ENCODE assay signal across 19 cellular contexts in genomic region chr5:16007750-16008415, GRCh38.
DNase-seq lines count a peak whose midpoint lies in the region; ATAC-seq and TF ChIP-seq lines count a peak whose summit lies in the region.
"Had no signal": no experiment of that assay in that cellular context is flagged by ENCODE, and none has a peak within 500 bp of the region (broad histone marks: within the 10 kb centered on the region; RNA-seq: fewer than 3 reads in every experiment).

No MANE protein-coding gene starts in this region.

- no peak for TF ChIP-seq CTCF in ascending aorta (IDR thresholded peaks at IDR 0.05)
- no peak for TF ChIP-seq CTCF in activated CD8-positive, alpha-beta T cell treated with anti-CD3 and anti-CD28 coated beads for 36 hours (IDR thresholded peaks at IDR 0.05)

- H3K36me3 ChIP-seq in ascending aorta, result no peaks in the 10 kb centered on the region

- H3K9me3 Mint-ChIP-seq in activated CD8-positive, alpha-beta T cell treated with anti-CD3 and anti-CD28 coated beads for 36 hours, result peaks cover 22% of the 10 kb centered on the region

- H3K4me3 Mint-ChIP-seq in activated CD8-positive, alpha-beta T cell treated with anti-CD3 and anti-CD28 coated beads for 36 hours, result no peak overlapping the region
- H3K4me3 Mint-ChIP-seq: CD4-positive, alpha-beta memory T cell had no signal

- no peaks in the 10 kb centered on the region for H3K4me1 Mint-ChIP-seq in activated CD8-positive, alpha-beta T cell treated with anti-CD3 and anti-CD28 coated beads for 36 hours (ENCODE audit: low read depth)
- H3K4me1 Mint-ChIP-seq: CD4-positive, alpha-beta memory T cell had no signal

- H3K4me1 ChIP-seq in right cardiac atrium (ENCODE audit: control insufficient read depth, insufficient read depth, low read length) (peaks cover 2% of the 10 kb centered on the region), ascending aorta (no peaks in the 10 kb centered on the region)
- H3K4me1 ChIP-seq: A549 had no signal

- no peak overlapping the region for H3K27ac Mint-ChIP-seq in activated CD8-positive, alpha-beta T cell treated with anti-CD3 and anti-CD28 coated beads for 36 hours
- H3K27ac Mint-ChIP-seq: CD4-positive, alpha-beta memory T cell had no signal

- DNase-seq in Right ventricle myocardium superior (no peak), cardiac septum (ENCODE audit: low spot score) (no peak), left cardiac atrium (no peak), right cardiac atrium (peak in 1 of 3 donors; percentile 26), ascending aorta (ENCODE audit: low spot score in 2 of 2) (no peak)
- no peak for DNase-seq in activated CD8-positive, alpha-beta T cell treated with anti-CD3 and anti-CD28 coated beads for 36 hours
- DNase-seq: 8988T; ACHN; AML-193; C1 segment of cervical spinal cord; Calu3; CD4-positive, alpha-beta memory T cell; COR-L47; DND-41; GM23248; H7; HCEC 1CT had no signal

- H3K27me3 Mint-ChIP-seq in activated CD8-positive, alpha-beta T cell treated with anti-CD3 and anti-CD28 coated beads for 36 hours, result no peaks in the 10 kb centered on the region
- H3K27me3 Mint-ChIP-seq: CD4-positive, alpha-beta memory T cell had no signal

- 67% methylated on average over 2 of the region's 2 CpGs for WGBS in right cardiac atrium

- CTCF ChIA-PET in activated CD8-positive, alpha-beta T cell treated with anti-CD3 and anti-CD28 coated beads for 36 hours (lab: Charles Lee), result no interaction called here

- peak; percentile 96 for ATAC-seq in Right ventricle myocardium superior (ENCODE audit: poor library complexity)
- ATAC-seq in left cardiac atrium, result peak; percentile 94 to 97
- peak; percentile 91 to 94 for ATAC-seq in right cardiac atrium
- ATAC-seq in GM18520 (IDR thresholded peaks at IDR 0.05; ENCODE audit: unreplicated experiment), result no peak
- ATAC-seq in activated CD8-positive, alpha-beta T cell treated with anti-CD3 and anti-CD28 coated beads for 36 hours, result no peak
- ATAC-seq: A549 had no signal

- intact Hi-C loops in Right ventricle myocardium superior (cut with DNase I) (loop anchor here (10.0 kb wide), 1 partner anchor 127 kb away; no protein-coding TSS in a partner anchor), cardiac septum (cut with DNase I) (loop anchor here (5.0 kb wide), 1 partner anchor 144 kb away; no protein-coding TSS in a partner anchor), left cardiac atrium (cut with DNase I) (no loop called here), right cardiac atrium (cut with DNase I) (no loop called here), ascending aorta (cut with DNase I) (no loop called here)
- intact Hi-C loops in activated CD8-positive, alpha-beta T cell treated with anti-CD3 and anti-CD28 coated beads for 36 hours (cut with micrococcal nuclease), result no loop called here

- H3K27ac ChIP-seq in right cardiac atrium (ENCODE audit: low read length), result no peak overlapping the region
- no peak overlapping the region for H3K27ac ChIP-seq in ascending aorta
- H3K27ac ChIP-seq: A549, GM23248 had no signal

- no peaks in the 10 kb centered on the region for H3K36me3 Mint-ChIP-seq in activated CD8-positive, alpha-beta T cell treated with anti-CD3 and anti-CD28 coated beads for 36 hours (ENCODE audit: low read depth)
- H3K36me3 Mint-ChIP-seq: CD4-positive, alpha-beta memory T cell had no signal

- H3K9me3 ChIP-seq in right cardiac atrium (ENCODE audit: control insufficient read depth, low read length) (peaks cover 6% of the 10 kb centered on the region), ascending aorta (peaks cover 0 to 11% of the 10 kb centered on the region in 2 donors)
- H3K9me3 ChIP-seq: A549 had no signal

- H3K27me3 ChIP-seq in right cardiac atrium (ENCODE audit: control insufficient read depth, insufficient read depth) (no peaks in the 10 kb centered on the region), ascending aorta (no peaks in the 10 kb centered on the region)

- POLR2A ChIA-PET in activated CD8-positive, alpha-beta T cell treated with anti-CD3 and anti-CD28 coated beads for 36 hours (lab: Charles Lee), result no interaction called here

- H3K4me3 ChIP-seq in right cardiac atrium (ENCODE audit: low read length), result no peak overlapping the region
- no peak overlapping the region for H3K4me3 ChIP-seq in ascending aorta
- H3K4me3 ChIP-seq: A549, GM23248 had no signal

Comparison
In these comparisons a context has a peak if more than half of its experiments do, and no peak if none do; other contexts are left out.
1. intact Hi-C loops: an anchor here in Right ventricle myocardium superior (10.0 kb wide) and cardiac septum (5.0 kb wide); none called in left cardiac atrium, right cardiac atrium, ascending aorta and activated CD8-positive, alpha-beta T cell treated with anti-CD3 and anti-CD28 coated beads for 36 hours.
2. ATAC-seq: peak in Right ventricle myocardium superior (single experiment), left cardiac atrium (2 of 2) and right cardiac atrium (2 of 2); none in GM18520 (single experiment) and activated CD8-positive, alpha-beta T cell treated with anti-CD3 and anti-CD28 coated beads for 36 hours (single experiment).